ENCODE assay signal across 1 cellular context in genomic region chr3:49689046-49689886, GRCh38.
TF ChIP-seq lines count a peak whose summit lies in the region.

Gene MST1, minus strand, starts transcription at chr3:49689474. Its CDS starts 783 bp downstream, at chr3:49688691.
Gene RNF123, plus strand, starts transcription at chr3:49689557. Its CDS starts 1,609 bp downstream, at chr3:49691166.

TF ChIP-seq in IMR-90, 13 proteins besides CTCF, POLR2A, EP300 and RAD21:
- 0 out of 2 replicates have a peak, but pooled peaks have one; percentile 26 for TF ChIP-seq MXI1 (IDR thresholded peaks at IDR 0.05; ENCODE audit: borderline replicate concordance, low read depth, low read length)
- no peak for TF ChIP-seq BHLHE40 (IDR thresholded peaks at IDR 0.05; ENCODE audit: low read depth, low read length)
- no peak for TF ChIP-seq FOS (IDR thresholded peaks at IDR 0.05; ENCODE audit: low read depth, low read length)
- no peak for TF ChIP-seq RCOR1 (IDR thresholded peaks at IDR 0.05; ENCODE audit: insufficient replicate concordance, low read length)
- no peak for TF ChIP-seq RFX5 (IDR thresholded peaks at IDR 0.05; ENCODE audit: low read depth, low read length)
- TF ChIP-seq, protein P1, sequence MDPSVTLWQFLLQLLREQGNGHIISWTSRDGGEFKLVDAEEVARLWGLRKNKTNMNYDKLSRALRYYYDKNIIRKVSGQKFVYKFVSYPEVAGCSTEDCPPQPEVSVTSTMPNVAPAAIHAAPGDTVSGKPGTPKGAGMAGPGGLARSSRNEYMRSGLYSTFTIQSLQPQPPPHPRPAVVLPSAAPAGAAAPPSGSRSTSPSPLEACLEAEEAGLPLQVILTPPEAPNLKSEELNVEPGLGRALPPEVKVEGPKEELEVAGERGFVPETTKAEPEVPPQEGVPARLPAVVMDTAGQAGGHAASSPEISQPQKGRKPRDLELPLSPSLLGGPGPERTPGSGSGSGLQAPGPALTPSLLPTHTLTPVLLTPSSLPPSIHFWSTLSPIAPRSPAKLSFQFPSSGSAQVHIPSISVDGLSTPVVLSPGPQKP (IDR thresholded peaks at IDR 0.05; ENCODE audit: borderline replicate concordance, low read depth, low read length) = no peak
- no peak for TF ChIP-seq USF2 (IDR thresholded peaks at IDR 0.05; ENCODE audit: low read depth, low read length)
- peak; percentile 68; the same call in 1 of the 2 replicates for TF ChIP-seq MAZ (IDR thresholded peaks at IDR 0.05; ENCODE audit: borderline replicate concordance, low read depth, low read length)
- no peak for TF ChIP-seq CEBPB (IDR thresholded peaks at IDR 0.05; ENCODE audit: low read depth, low read length)
